Comparison of ENCODE assay signal across 13 cellular contexts in the genomic region with DNA sequence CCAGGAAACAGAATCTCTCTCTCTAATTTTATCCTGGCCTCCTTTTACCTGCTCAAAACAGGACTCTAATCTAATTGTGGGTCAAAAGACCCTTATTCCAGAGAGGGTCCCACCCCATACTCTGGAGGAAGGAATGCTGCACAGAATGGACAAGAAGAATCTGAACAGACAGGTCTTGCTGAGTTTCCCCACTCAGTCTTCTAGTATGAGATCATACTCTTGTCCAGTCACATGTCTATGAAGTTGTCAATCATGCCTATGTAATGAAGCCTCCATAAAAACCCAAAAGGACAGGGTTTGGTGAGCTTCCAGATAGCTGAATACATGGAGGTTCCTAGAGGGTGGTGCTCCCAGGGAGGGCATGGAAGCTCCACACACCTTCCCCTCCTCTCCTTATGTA.
A peak's percentile ranks its signal among the peaks of the same experiment; 100 is the strongest.
DNase-seq lines count a peak whose midpoint lies in the region; ATAC-seq and TF ChIP-seq lines count a peak whose summit lies in the region.
"Had no signal": no experiment of that assay in that cellular context is flagged by ENCODE, and none has a peak within 500 bp of the region (broad histone marks: within the 10 kb centered on the region; RNA-seq: fewer than 3 reads in every experiment).

No MANE protein-coding gene starts in this region.

- no peaks in the 10 kb centered on the region for H3K36me3 ChIP-seq in trophoblast cell (ENCODE audit: control insufficient read depth in 1 of 2, insufficient read depth in 2 of 2, low read length in 2 of 2)
- H3K36me3 ChIP-seq: HAP-1 had no signal

- no peak overlapping the region for H3K18ac ChIP-seq in trophoblast cell (ENCODE audit: low read length)

- H3K4me2 ChIP-seq in trophoblast cell (ENCODE audit: low read length), result peak overlapping the region; percentile 13

- H3K4ac ChIP-seq in trophoblast cell (ENCODE audit: low read depth, low read length), result no peak overlapping the region

- peaks cover 2% of the 10 kb centered on the region for H3K9me3 ChIP-seq in trophoblast cell (ENCODE audit: insufficient read depth, low read depth, low read length)
- H3K9me3 ChIP-seq: HAP-1 had no signal

- H3K79me2 ChIP-seq in trophoblast cell (ENCODE audit: control insufficient read depth, insufficient read depth, low read length, poor library complexity), result peaks cover 1% of the 10 kb centered on the region

- in situ Hi-C loops in ACHN (cut with HindIII; ENCODE audit: low pct_ligation_motif_present, low pct_unique_long_range_greater_than_20kb, low sequenced_read_pairs), result no loop called here

- peak overlapping the region; percentile 73 for H3K14ac ChIP-seq in trophoblast cell (ENCODE audit: low read length)

- H2BK120ac ChIP-seq in trophoblast cell (ENCODE audit: insufficient read depth, low read length, poor library complexity), result peak overlapping the region; percentile 76

- H3K4me3 ChIP-seq in epithelial cell of esophagus (ENCODE audit: low read length), result no peak overlapping the region
- H3K4me3 ChIP-seq in trophoblast cell (ENCODE audit: low read depth, low read length), result no peak overlapping the region
- H3K4me3 ChIP-seq: HAP-1 had no signal

- H4K91ac ChIP-seq in trophoblast cell (ENCODE audit: low read depth, low read length), result peak overlapping the region; percentile 79

- peak overlapping the region; percentile 20 for H3K27ac ChIP-seq in trophoblast cell (ENCODE audit: low read depth, low read length)
- H3K27ac ChIP-seq: C4-2B had no signal

- H3K9ac ChIP-seq in trophoblast cell (ENCODE audit: low read length), result no peak overlapping the region

- H2AFZ ChIP-seq in trophoblast cell (ENCODE audit: insufficient read depth, low read length, poor library complexity), result peak overlapping the region; percentile 45

- peaks cover 6% of the 10 kb centered on the region for H3K79me1 ChIP-seq in trophoblast cell (ENCODE audit: low read length)

- TF ChIP-seq CTCF in epithelial cell of esophagus (IDR thresholded peaks at IDR 0.05; ENCODE audit: insufficient read depth, low read depth, low read length, missing control alignments), result peak; percentile 6

- H2AK5ac ChIP-seq in trophoblast cell (ENCODE audit: low read length), result no peak overlapping the region

- no peaks in the 10 kb centered on the region for H3K27me3 ChIP-seq in trophoblast cell (ENCODE audit: insufficient read depth, low read length)

- no peak overlapping the region for H3K23ac ChIP-seq in trophoblast cell (ENCODE audit: low read length)

- peak overlapping the region; percentile 86 for H4K8ac ChIP-seq in trophoblast cell (ENCODE audit: low read depth, low read length)

- DNase-seq in HPDE6-E6E7 (ENCODE audit: extremely low spot score), result peak; percentile 9
- DNase-seq in epithelial cell of esophagus (ENCODE audit: low read depth), result peak; percentile 68
- DNase-seq in trophoblast cell, result peak; percentile 36 to 73
- DNase-seq in HCEC 1CT, result no peak
- DNase-seq in ACHN, result no peak
- DNase-seq: AML-193; Calu3; CD4-positive, alpha-beta T cell; KG1 had no signal

- H3K4me1 ChIP-seq in trophoblast cell (ENCODE audit: control insufficient read depth in 1 of 2, insufficient read depth in 2 of 2, low read length in 2 of 2), result peaks cover 7 to 9% of the 10 kb centered on the region in 2 experiments

- no peak for ATAC-seq in HG02870 (IDR thresholded peaks at IDR 0.05; ENCODE audit: unreplicated experiment)
- ATAC-seq: HepG2 had no signal

- H2BK12ac ChIP-seq in trophoblast cell (ENCODE audit: low read length), result no peak overlapping the region

- H2BK5ac ChIP-seq in trophoblast cell (ENCODE audit: low read depth, low read length, poor library complexity), result peak overlapping the region; percentile 67

- no peak overlapping the region for H4K12ac ChIP-seq in trophoblast cell (ENCODE audit: low read depth, low read length)

Comparison
In these comparisons a context has a peak if more than half of its experiments do, and no peak if none do; other contexts are left out.
1. DNase-seq: peak in HPDE6-E6E7 (single experiment), epithelial cell of esophagus (single experiment) and trophoblast cell (2 of 2); none in HCEC 1CT (single experiment) and ACHN (single experiment).